23 cellular contexts compared by ENCODE assay signal in the genomic region with DNA sequence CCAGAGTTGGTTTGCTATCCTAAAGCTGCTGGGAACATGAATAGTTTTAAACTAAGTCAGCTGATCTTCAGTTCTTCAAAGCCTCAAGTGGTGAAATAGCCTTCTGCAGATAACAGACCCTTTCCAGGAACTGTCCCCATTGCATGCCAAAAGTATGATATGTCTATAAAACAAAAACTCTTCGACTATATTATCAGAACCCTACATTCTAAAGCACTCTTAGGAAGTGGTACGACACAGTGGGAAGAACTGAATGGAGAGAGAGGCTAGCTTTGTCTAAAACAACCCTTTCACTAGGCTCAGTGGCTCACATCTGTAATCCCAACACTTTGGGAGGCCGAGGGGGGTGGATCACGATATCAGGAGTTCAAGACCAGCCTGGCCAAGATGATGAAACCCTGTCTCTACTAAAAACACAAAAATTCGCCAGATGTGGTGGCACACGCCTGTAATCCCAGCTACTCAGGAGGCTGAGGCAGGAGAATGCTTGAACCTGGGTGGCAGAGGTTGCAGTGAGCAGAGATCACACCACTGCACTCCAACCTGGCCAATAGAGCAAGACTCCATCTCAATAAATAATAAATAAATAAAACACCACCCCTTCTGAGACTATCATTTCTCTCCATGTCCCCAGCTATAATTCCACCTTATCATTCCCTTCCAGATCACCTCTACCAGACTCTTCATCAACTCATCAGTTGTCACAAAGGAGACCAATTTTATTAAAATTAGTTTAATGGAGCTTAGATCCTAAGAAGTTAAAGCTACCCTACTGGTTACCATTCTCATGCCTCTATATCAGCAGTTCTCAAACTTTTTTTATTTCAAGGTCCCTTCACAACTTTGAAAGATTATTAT. TPM values are rescaled to one million over a fixed set of nuclear protein-coding genes. Genes with fewer than 3 reads are reported as not detected.
DNase-seq lines count a peak whose midpoint lies in the region; ATAC-seq, FAIRE-seq and TF ChIP-seq lines count a peak whose summit lies in the region.
"Had no signal": no experiment of that assay in that cellular context is flagged by ENCODE, and none has a peak within 500 bp of the region (broad histone marks: within the 10 kb centered on the region; RNA-seq: fewer than 3 reads in every experiment).

No MANE protein-coding gene starts in this region.

- H3K9me3 Mint-ChIP-seq in astrocyte (ENCODE audit: unreplicated experiment): no peaks in the 10 kb centered on the region
- H3K9me3 Mint-ChIP-seq in CD4-positive, alpha-beta T cell: no peaks in the 10 kb centered on the region
- H3K9me3 Mint-ChIP-seq: activated naive CD8-positive, alpha-beta T cell treated with anti-CD3 and anti-CD28 coated beads, Interleukin-2, amount 50 U/mL, for 24 hours; CD4-positive, alpha-beta memory T cell; central memory CD8-positive, alpha-beta T cell; natural killer cell treated with Interleukin-12 subunit alpha and Interleukin-12 subunit beta and Interleukin-15 and Interleukin-18, amount 100 ng/mL, for 72 hours; stimulated activated effector memory CD8-positive, alpha-beta T cell treated with anti-CD3 and anti-CD28 coated beads, Interleukin-12 subunit alpha, Interleukin-12 subunit beta, amount 100 ng/mL, for 72 hours had no signal

- H3F3A ChIP-seq in smooth muscle cell (ENCODE audit: low read depth): no peaks in the 10 kb centered on the region

- no peaks in the 10 kb centered on the region for H3K27me3 Mint-ChIP-seq in astrocyte (ENCODE audit: low read depth, unreplicated experiment)
- H3K27me3 Mint-ChIP-seq in CD4-positive, alpha-beta T cell: no peaks in the 10 kb centered on the region
- H3K27me3 Mint-ChIP-seq: activated naive CD8-positive, alpha-beta T cell treated with anti-CD3 and anti-CD28 coated beads, Interleukin-2, amount 50 U/mL, for 24 hours; central memory CD8-positive, alpha-beta T cell had no signal

- no peak for FAIRE-seq in astrocyte (lab: Jason Lieb, UNC)

- H3K79me2 ChIP-seq in astrocyte (ENCODE audit: insufficient read depth, low read length) (no peaks in the 10 kb centered on the region), hepatocyte (peaks cover 9% of the 10 kb centered on the region), smooth muscle cell (ENCODE audit: low read depth) (no peaks in the 10 kb centered on the region)

- no peaks in the 10 kb centered on the region for H3K4me1 Mint-ChIP-seq in astrocyte (ENCODE audit: low read depth, unreplicated experiment)
- H3K4me1 Mint-ChIP-seq in CD4-positive, alpha-beta T cell (ENCODE audit: low read depth): peaks cover 8% of the 10 kb centered on the region
- H3K4me1 Mint-ChIP-seq: central memory CD8-positive, alpha-beta T cell; stimulated activated effector memory CD8-positive, alpha-beta T cell treated with anti-CD3 and anti-CD28 coated beads, Interleukin-12 subunit alpha, Interleukin-12 subunit beta, amount 100 ng/mL, for 72 hours had no signal

- H4K20me1 ChIP-seq in astrocyte (ENCODE audit: insufficient read depth, low read length) (no peaks in the 10 kb centered on the region), hepatocyte (ENCODE audit: insufficient read depth, poor library complexity, severe bottlenecking) (no peaks in the 10 kb centered on the region), smooth muscle cell (ENCODE audit: low read depth) (no peaks in the 10 kb centered on the region)

- H3K36me3 ChIP-seq in cardiac muscle cell (no peaks in the 10 kb centered on the region), astrocyte (ENCODE audit: insufficient read depth, low read length) (no peaks in the 10 kb centered on the region), hepatocyte (replicated peaks; ENCODE audit: insufficient read depth, low read depth) (no peaks in the 10 kb centered on the region), smooth muscle cell (ENCODE audit: low read depth) (no peaks in the 10 kb centered on the region)
- H3K36me3 ChIP-seq: MG63 had no signal

- DNase-seq in cardiac muscle cell (ENCODE audit: low read depth in 1 of 2, low spot score in 1 of 2): peak in 1 of 2 donors; percentile 85
- no peak for DNase-seq in cardiac septum (ENCODE audit: low spot score)
- peak; percentile 50 for DNase-seq in astrocyte (ENCODE audit: low read depth)
- DNase-seq in hepatocyte (ENCODE audit: low spot score): no peak
- DNase-seq in smooth muscle cell (lab: John Stamatoyannopoulos, UW; ENCODE audit: unreplicated experiment): no peak
- no peak for DNase-seq in glomerular visceral epithelial cell (ENCODE audit: extremely low spot score)
- DNase-seq in CD4-positive, alpha-beta T cell: no peak
- DNase-seq: activated CD4-positive, alpha-beta T cell treated with anti-CD3 and anti-CD28 coated beads, Interleukin-2, amount 50 U/mL, for 48 hours; activated effector memory CD4-positive, alpha-beta T cell treated with anti-CD3 and anti-CD28 coated beads, Interleukin-2, amount 50 U/mL, for 16 hours; activated naive CD8-positive, alpha-beta T cell treated with anti-CD3 and anti-CD28 coated beads, Interleukin-2, amount 50 U/mL, for 24 hours; CD4-positive, alpha-beta memory T cell; islet precursor cell; KBM-7; MG63; NCI-H2029 treated with DMSO at 0.1 percent for 48 hours; NCI-H2227 treated with DMSO at 0.1 percent for 48 hours; NCI-H774; substantia nigra had no signal

- no peak overlapping the region for H3K9ac ChIP-seq in astrocyte (ENCODE audit: low read length)
- no peak overlapping the region for H3K9ac ChIP-seq in smooth muscle cell (ENCODE audit: low read depth)

- no peaks in the 10 kb centered on the region for H3K36me3 Mint-ChIP-seq in astrocyte (ENCODE audit: low read depth, unreplicated experiment)
- no peaks in the 10 kb centered on the region for H3K36me3 Mint-ChIP-seq in CD4-positive, alpha-beta T cell (ENCODE audit: low read depth)
- H3K36me3 Mint-ChIP-seq: CD4-positive, alpha-beta memory T cell; natural killer cell treated with Interleukin-12 subunit alpha and Interleukin-12 subunit beta and Interleukin-15 and Interleukin-18, amount 100 ng/mL, for 72 hours; stimulated activated effector memory CD8-positive, alpha-beta T cell treated with anti-CD3 and anti-CD28 coated beads, Interleukin-12 subunit alpha, Interleukin-12 subunit beta, amount 100 ng/mL, for 72 hours had no signal

- intact Hi-C loops in cardiac septum (cut with DNase I): no loop called here
- intact Hi-C loops in CD4-positive, alpha-beta T cell (cut with DNase I, micrococcal nuclease): no loop called here

- H3K27me3 ChIP-seq in cardiac muscle cell (no peaks in the 10 kb centered on the region), astrocyte (ENCODE audit: insufficient read depth, low read length) (no peaks in the 10 kb centered on the region), hepatocyte (no peaks in the 10 kb centered on the region), smooth muscle cell (ENCODE audit: low read depth) (no peaks in the 10 kb centered on the region)
- H3K27me3 ChIP-seq in CD4-positive, alpha-beta T cell (ENCODE audit: control insufficient read depth, insufficient read depth, low read length): no peaks in the 10 kb centered on the region
- H3K27me3 ChIP-seq: MG63 had no signal

- H3K4me3 ChIP-seq in cardiac muscle cell (no peak overlapping the region), astrocyte (ENCODE audit: insufficient read depth, low read depth, low read length) (no peak overlapping the region), hepatocyte (no peak overlapping the region), smooth muscle cell (no peak overlapping the region)
- H3K4me3 ChIP-seq: MG63 had no signal

- 73% methylated on average over 5 of the region's 6 CpGs for WGBS in hepatocyte (ENCODE audit: low lambda C conversion rate, missing lambda C conversion rate)
- WGBS in smooth muscle cell (ENCODE audit: low lambda C conversion rate): 41% methylated on average over 6 of the region's 6 CpGs

- no peaks in the 10 kb centered on the region for H3K9me2 ChIP-seq in hepatocyte (replicated peaks; ENCODE audit: insufficient read depth)

- H3K4me1 ChIP-seq in cardiac muscle cell (ENCODE audit: low read depth): peaks cover 37% of the 10 kb centered on the region
- H3K4me1 ChIP-seq in astrocyte (ENCODE audit: insufficient read depth, low read length): no peaks in the 10 kb centered on the region
- peaks cover 4% of the 10 kb centered on the region for H3K4me1 ChIP-seq in hepatocyte (ENCODE audit: insufficient read depth)
- peaks cover 5% of the 10 kb centered on the region for H3K4me1 ChIP-seq in smooth muscle cell (ENCODE audit: low read depth)

- H2AFZ ChIP-seq in astrocyte (ENCODE audit: low read depth, low read length) (no peak overlapping the region), hepatocyte (no peak overlapping the region), smooth muscle cell (ENCODE audit: low read depth) (peak overlapping the region; percentile 47)

- H3K9me3 ChIP-seq in cardiac muscle cell (ENCODE audit: low read depth): no peaks in the 10 kb centered on the region
- H3K9me3 ChIP-seq in astrocyte (ENCODE audit: insufficient read depth, low read depth, low read length): no peaks in the 10 kb centered on the region
- H3K9me3 ChIP-seq in hepatocyte (ENCODE audit: low read depth): no peaks in the 10 kb centered on the region
- no peaks in the 10 kb centered on the region for H3K9me3 ChIP-seq in smooth muscle cell (replicated peaks; ENCODE audit: low read depth)
- no peaks in the 10 kb centered on the region for H3K9me3 ChIP-seq in CD4-positive, alpha-beta T cell (ENCODE audit: control insufficient read depth, low read length)
- H3K9me3 ChIP-seq: MG63 had no signal

- H3K27ac ChIP-seq in cardiac muscle cell (peak overlapping the region; percentile 15), astrocyte (ENCODE audit: low read depth, low read length) (no peak overlapping the region), hepatocyte (peak overlapping the region; percentile 34), smooth muscle cell (ENCODE audit: low read depth) (peak overlapping the region; percentile 6)
- no peak overlapping the region for H3K27ac ChIP-seq in CD4-positive, alpha-beta T cell (ENCODE audit: low read depth, low read length)
- H3K27ac ChIP-seq: 22Rv1 had no signal

- H3K4me2 ChIP-seq in astrocyte (ENCODE audit: low read length) (no peak overlapping the region), hepatocyte (peak overlapping the region; percentile 17), smooth muscle cell (peak overlapping the region; percentile 43)

- TF ChIP-seq CTCF in cardiac muscle cell (IDR thresholded peaks at IDR 0.05; ENCODE audit: low read depth, low read length) (no peak), astrocyte (IDR thresholded peaks at IDR 0.05; ENCODE audit: insufficient read depth, low read depth, low read length) (no peak), hepatocyte (IDR thresholded peaks at IDR 0.05; ENCODE audit: poor library complexity) (no peak), smooth muscle cell (IDR thresholded peaks at IDR 0.05; ENCODE audit: borderline replicate concordance, insufficient read depth, poor library complexity, severe bottlenecking) (no peak)
- no peak for TF ChIP-seq CTCF in CD4-positive, alpha-beta T cell (IDR thresholded peaks at IDR 0.05)

- no peak overlapping the region for H3K27ac Mint-ChIP-seq in astrocyte (ENCODE audit: unreplicated experiment)
- H3K27ac Mint-ChIP-seq in CD4-positive, alpha-beta T cell: no peak overlapping the region
- H3K27ac Mint-ChIP-seq: activated naive CD8-positive, alpha-beta T cell treated with anti-CD3 and anti-CD28 coated beads, Interleukin-2, amount 50 U/mL, for 24 hours; CD4-positive, alpha-beta memory T cell; natural killer cell treated with Interleukin-12 subunit alpha and Interleukin-12 subunit beta and Interleukin-15 and Interleukin-18, amount 100 ng/mL, for 72 hours; stimulated activated effector memory CD8-positive, alpha-beta T cell treated with anti-CD3 and anti-CD28 coated beads, Interleukin-12 subunit alpha, Interleukin-12 subunit beta, amount 100 ng/mL, for 72 hours had no signal

- no peak overlapping the region for H3K4me3 Mint-ChIP-seq in astrocyte (ENCODE audit: unreplicated experiment)
- no peak overlapping the region for H3K4me3 Mint-ChIP-seq in CD4-positive, alpha-beta T cell
- H3K4me3 Mint-ChIP-seq: activated naive CD8-positive, alpha-beta T cell treated with anti-CD3 and anti-CD28 coated beads, Interleukin-2, amount 50 U/mL, for 24 hours; CD4-positive, alpha-beta memory T cell; central memory CD8-positive, alpha-beta T cell; natural killer cell treated with Interleukin-12 subunit alpha and Interleukin-12 subunit beta and Interleukin-15 and Interleukin-18, amount 100 ng/mL, for 72 hours; stimulated activated effector memory CD8-positive, alpha-beta T cell treated with anti-CD3 and anti-CD28 coated beads, Interleukin-12 subunit alpha, Interleukin-12 subunit beta, amount 100 ng/mL, for 72 hours had no signal

- ATAC-seq in GM21515 (IDR thresholded peaks at IDR 0.05; ENCODE audit: unreplicated experiment): no peak
- no peak for ATAC-seq in CD4-positive, alpha-beta T cell (ENCODE audit: poor library complexity)
- ATAC-seq: activated naive CD8-positive, alpha-beta T cell treated with anti-CD3 and anti-CD28 coated beads, Interleukin-2, amount 50 U/mL, for 24 hours; natural killer cell treated with Interleukin-12 subunit alpha and Interleukin-12 subunit beta and Interleukin-15 and Interleukin-18, amount 100 ng/mL, for 72 hours; stimulated activated effector memory CD8-positive, alpha-beta T cell treated with anti-CD3 and anti-CD28 coated beads, Interleukin-12 subunit alpha, Interleukin-12 subunit beta, amount 100 ng/mL, for 72 hours had no signal

- POLR2A ChIA-PET in CD4-positive, alpha-beta T cell (lab: Charles Lee): no interaction called here

- CTCF ChIA-PET in CD4-positive, alpha-beta T cell (lab: Charles Lee): no interaction called here

RNA-seq across cellular contexts. Expression of a gene that starts 2.3 kb away (rescaled TPM):
- total RNA-seq in cardiac muscle cell (5.5 and 5.6 TPM in 2 replicates), cardiac septum (4.0 TPM), astrocyte (4.5 and 4.8 TPM in 2 replicates), hepatocyte (26.8 and 31.3 TPM in 2 replicates), smooth muscle cell (16.5 and 17.0 TPM in 2 replicates)
- polyA plus RNA-seq in cardiac muscle cell (1.2 and 3.7 TPM in 2 replicates), hepatocyte (1.0 and 1.5 TPM in 2 replicates), smooth muscle cell (0.59 and 0.79 TPM in 2 replicates)
- 1 to 10 TPM in 1 of 2 experiments, under 1 TPM in 1; 0.33 to 1.1 TPM for total RNA-seq in CD4-positive, alpha-beta T cell
- polyA plus RNA-seq: CD4-positive, alpha-beta memory T cell had no signal

Comparison
In these comparisons a context has a peak if more than half of its experiments do, and no peak if none do; other contexts are left out.
1. H3K27ac ChIP-seq: peak in cardiac muscle cell (single experiment), hepatocyte (single experiment) and smooth muscle cell (single experiment); none in astrocyte (single experiment) and CD4-positive, alpha-beta T cell (single experiment).